Comparison of ENCODE assay signal across 8 cellular contexts in the genomic region with DNA sequence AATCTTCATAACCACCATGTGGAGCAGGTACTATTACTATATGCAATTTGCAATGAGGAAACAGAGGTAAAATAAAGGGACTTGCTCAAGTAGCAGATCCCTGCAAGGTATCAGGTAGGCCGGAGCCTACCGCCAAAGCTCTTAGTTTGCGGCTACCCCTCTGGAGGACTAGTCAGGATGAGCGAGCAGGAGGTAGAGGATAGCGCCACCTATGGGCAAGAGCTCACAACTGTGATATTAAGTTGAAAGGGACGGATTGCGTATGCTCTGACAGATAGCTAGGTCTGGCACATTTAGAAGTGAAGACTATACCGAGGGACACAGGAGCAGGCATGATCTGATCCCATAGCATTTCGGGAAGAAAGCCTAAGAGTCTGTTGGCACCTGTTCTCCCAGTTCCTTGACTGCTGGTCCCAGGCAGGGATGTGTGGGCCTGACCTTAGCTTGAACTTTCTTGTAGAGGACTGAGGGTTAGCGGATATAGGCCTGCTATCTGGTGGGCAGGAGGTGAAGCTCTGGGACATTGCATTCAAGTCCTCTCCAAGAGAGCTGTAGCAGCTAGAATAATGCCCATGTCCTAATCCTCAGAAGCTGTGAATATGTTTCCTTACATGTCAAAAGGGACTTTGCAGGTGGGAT. TPM values are rescaled to one million over a fixed set of nuclear protein-coding genes. Genes with fewer than 3 reads are reported as not detected.
DNase-seq lines count a peak whose midpoint lies in the region; ATAC-seq and TF ChIP-seq lines count a peak whose summit lies in the region.

No MANE protein-coding gene starts in this region.

- H3K27ac ChIP-seq in body of pancreas, result no peak overlapping the region

- no peak for TF ChIP-seq POLR2A in body of pancreas (IDR thresholded peaks at IDR 0.05)

- no peaks in the 10 kb centered on the region for H3K27me3 ChIP-seq in body of pancreas

- H3K36me3 ChIP-seq in body of pancreas (replicated peaks in 1 of 2; ENCODE audit: insufficient read depth in 1 of 2, low read depth in 2 of 2), result no peaks in the 10 kb centered on the region

- no peak overlapping the region for H3K4me3 ChIP-seq in body of pancreas

- peak in 6 of 7 experiments; percentile 40 to 63 (median 56) for TF ChIP-seq CTCF in body of pancreas (IDR thresholded peaks at IDR 0.05)

- ATAC-seq in body of pancreas, result peak; percentile 64

- no peaks in the 10 kb centered on the region for H3K4me1 ChIP-seq in body of pancreas

- DNase-seq in activated CD8-positive, alpha-beta memory T cell treated with anti-CD3 and anti-CD28 coated beads for 48 hours (ENCODE audit: low read depth in 2 of 3, low spot score in 2 of 3), result peak in 2 of 3 experiments; percentile 1 to 5
- DNase-seq in activated CD8-positive, alpha-beta memory T cell treated with anti-CD3 and anti-CD28 coated beads, Interleukin-2, amount 50 U/mL, for 4 hours, result no peak
- DNase-seq in HCEC 1CT (peak; percentile 30), NCI-H748 (lab: John Stamatoyannopoulos, UW; ENCODE audit: unreplicated experiment) (peak; percentile 72), body of pancreas (peak; percentile 62 to 73 (median 66)), non-pigmented ciliary epithelial cell (ENCODE audit: low read depth) (peak; percentile 4), GOT3 (lab: John Stamatoyannopoulos, UW) (no peak)
- no peak for DNase-seq in activated CD4-positive, CD25-positive, alpha-beta regulatory T cell treated with anti-CD3 and anti-CD28 coated beads, Interleukin-2, amount 50 U/mL, for 72 hours

- intact Hi-C loops in body of pancreas (cut with DNase I), result loop anchor here (10.0 kb wide), 1 partner anchor 160 kb away; no protein-coding TSS in a partner anchor

- WGBS in body of pancreas, 2 donors, result 49 to 52% methylated on average over 10 of the region's 10 CpGs

- H3K9me3 ChIP-seq in body of pancreas, result no peaks in the 10 kb centered on the region

RNA-seq across cellular contexts. Expression of a gene that starts 48.0 kb away (rescaled TPM):
- total RNA-seq in body of pancreas, result not detected

Comparison
In these comparisons a context has a peak if more than half of its experiments do, and no peak if none do; other contexts are left out.
1. DNase-seq: peak in activated CD8-positive, alpha-beta memory T cell treated with anti-CD3 and anti-CD28 coated beads for 48 hours (2 of 3), HCEC 1CT (single experiment), NCI-H748 (single experiment), body of pancreas (4 of 4) and non-pigmented ciliary epithelial cell (single experiment); none in activated CD8-positive, alpha-beta memory T cell treated with anti-CD3 and anti-CD28 coated beads, Interleukin-2, amount 50 U/mL, for 4 hours (single experiment), activated CD4-positive, CD25-positive, alpha-beta regulatory T cell treated with anti-CD3 and anti-CD28 coated beads, Interleukin-2, amount 50 U/mL, for 72 hours (single experiment) and GOT3 (single experiment).